In the genomic region with DNA sequence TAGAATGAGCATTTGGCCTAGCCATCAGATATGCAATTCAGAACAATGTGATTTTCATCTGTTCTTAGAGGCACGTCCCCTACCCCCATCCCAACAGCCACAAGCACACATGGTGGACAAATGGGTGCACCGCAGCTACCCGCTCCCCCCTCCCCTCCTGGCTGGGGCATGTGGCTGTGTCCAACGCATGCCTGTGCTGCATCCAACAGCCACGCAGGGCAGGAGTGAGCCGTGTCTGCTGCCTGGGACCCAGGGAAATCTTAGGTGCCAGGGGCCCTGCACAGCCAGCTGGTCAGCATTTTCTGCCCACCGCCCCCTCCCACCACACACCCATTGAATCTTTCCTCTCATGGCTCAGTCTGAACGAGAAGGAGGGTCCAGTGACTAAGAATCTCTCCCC, we compare ENCODE assay signal across 20 cellular contexts.
DNase-seq lines count a peak whose midpoint lies in the region; ATAC-seq and TF ChIP-seq lines count a peak whose summit lies in the region.
"Had no signal": no experiment of that assay in that cellular context is flagged by ENCODE, and none has a peak within 500 bp of the region (broad histone marks: within the 10 kb centered on the region; RNA-seq: fewer than 3 reads in every experiment).

No MANE protein-coding gene starts in this region.

- WGBS in esophagus muscularis mucosa = 90% methylated on average over 8 of the region's 8 CpGs
- 89 to 93% methylated on average over 8 of the region's 8 CpGs for WGBS in lung, 2 donors
- no CpG with 5 or more reads among the region's 8 CpGs for WGBS in trophoblast cell (ENCODE audit: extremely low coverage, insufficient coverage, insufficient read length)

- peak overlapping the region; percentile 68 for H2BK12ac ChIP-seq in trophoblast cell (ENCODE audit: low read length)

- no peak overlapping the region for H4K12ac ChIP-seq in trophoblast cell (ENCODE audit: low read depth, low read length)

- no peaks in the 10 kb centered on the region for H3K27me3 ChIP-seq in esophagus muscularis mucosa
- H3K27me3 ChIP-seq in lung (ENCODE audit: control insufficient read depth, insufficient read depth) = no peaks in the 10 kb centered on the region
- H3K27me3 ChIP-seq in trophoblast cell (ENCODE audit: insufficient read depth, low read length) = no peaks in the 10 kb centered on the region
- H3K27me3 ChIP-seq in H7 (ENCODE audit: control insufficient read depth, insufficient read depth, low read length) = no peaks in the 10 kb centered on the region
- H3K27me3 ChIP-seq: BE2C had no signal

- no peak overlapping the region for H3K4me3 ChIP-seq in esophagus muscularis mucosa
- no peak overlapping the region for H3K4me3 ChIP-seq in lung
- peak overlapping the region; percentile 32 for H3K4me3 ChIP-seq in trophoblast cell (ENCODE audit: low read depth, low read length)
- H3K4me3 ChIP-seq in H7 (ENCODE audit: insufficient read depth, low read depth, low read length) = no peak overlapping the region
- H3K4me3 ChIP-seq: K562 had no signal

- no peak for TF ChIP-seq CTCF in esophagus muscularis mucosa (IDR thresholded peaks at IDR 0.05)
- no peak for TF ChIP-seq CTCF in lung (IDR thresholded peaks at IDR 0.05; ENCODE audit: control extremely low read depth, extremely low read depth)

- H3K9me3 ChIP-seq in esophagus muscularis mucosa = peaks cover 0 to 9% (median 0%) of the 10 kb centered on the region in 4 donors
- H3K9me3 ChIP-seq in lung (ENCODE audit: control insufficient read depth in 2 of 2, insufficient read depth in 1 of 2, low read length in 1 of 2) = peaks cover 0 to 17% of the 10 kb centered on the region in 2 donors
- H3K9me3 ChIP-seq in trophoblast cell (ENCODE audit: insufficient read depth, low read depth, low read length) = peaks cover 8% of the 10 kb centered on the region
- H3K9me3 ChIP-seq: BE2C had no signal

- peak overlapping the region; percentile 18 for H4K91ac ChIP-seq in trophoblast cell (ENCODE audit: low read depth, low read length)

- H3K9ac ChIP-seq in trophoblast cell (ENCODE audit: low read length) = no peak overlapping the region

- H3K79me1 ChIP-seq in trophoblast cell (ENCODE audit: low read length) = peaks cover 7% of the 10 kb centered on the region

- H3K4ac ChIP-seq in trophoblast cell (ENCODE audit: low read depth, low read length) = no peak overlapping the region

- no peaks in the 10 kb centered on the region for H3K36me3 ChIP-seq in esophagus muscularis mucosa
- H3K36me3 ChIP-seq in lung (ENCODE audit: control insufficient read depth in 2 of 2, insufficient read depth in 2 of 2, low read length in 2 of 2) = no peaks in the 10 kb centered on the region
- no peaks in the 10 kb centered on the region for H3K36me3 ChIP-seq in trophoblast cell (ENCODE audit: control insufficient read depth in 1 of 2, insufficient read depth in 2 of 2, low read length in 2 of 2)
- H3K36me3 ChIP-seq in H7 (replicated peaks; ENCODE audit: control insufficient read depth, insufficient read depth, low read length) = no peaks in the 10 kb centered on the region
- H3K36me3 ChIP-seq: BE2C had no signal

- peak overlapping the region; percentile 2 for H2BK120ac ChIP-seq in trophoblast cell (ENCODE audit: insufficient read depth, low read length, poor library complexity)

- H3K27ac ChIP-seq in esophagus muscularis mucosa (replicated peaks in 1 of 4) (no peak overlapping the region), lung (ENCODE audit: low read depth in 1 of 2, low read length in 1 of 2) (no peak overlapping the region), trophoblast cell (ENCODE audit: low read depth, low read length) (no peak overlapping the region)

- no peak for TF ChIP-seq POLR2A in esophagus muscularis mucosa (IDR thresholded peaks at IDR 0.05; ENCODE audit: low read depth)

- intact Hi-C loops in esophagus muscularis mucosa (cut with DNase I) = no loop called here

- no peak overlapping the region for H2AFZ ChIP-seq in trophoblast cell (ENCODE audit: insufficient read depth, low read length, poor library complexity)

- H3K4me1 ChIP-seq in esophagus muscularis mucosa (no peaks in the 10 kb centered on the region), lung (ENCODE audit: control insufficient read depth in 2 of 2, insufficient read depth in 2 of 2, low read length in 2 of 2) (no peaks in the 10 kb centered on the region), trophoblast cell (ENCODE audit: control insufficient read depth in 1 of 2, insufficient read depth in 2 of 2, low read length in 2 of 2) (peaks cover 4 to 7% of the 10 kb centered on the region in 2 experiments)
- H3K4me1 ChIP-seq: BE2C had no signal

- H2BK5ac ChIP-seq in trophoblast cell (ENCODE audit: low read depth, low read length, poor library complexity) = peak overlapping the region; percentile 27

- peak overlapping the region; percentile 84 for H2AK5ac ChIP-seq in trophoblast cell (ENCODE audit: low read length)

- H4K8ac ChIP-seq in trophoblast cell (ENCODE audit: low read depth, low read length) = peak overlapping the region; percentile 56

- no peak for ATAC-seq in lung (ENCODE audit: insufficient read depth, low FRiP score)
- ATAC-seq in HG03025 (IDR thresholded peaks at IDR 0.05; ENCODE audit: low FRiP score, unreplicated experiment) = no peak
- ATAC-seq: K562 had no signal

- H3K4me2 ChIP-seq in trophoblast cell (ENCODE audit: low read length) = no peak overlapping the region

- peak overlapping the region; percentile 82 for H3K18ac ChIP-seq in trophoblast cell (ENCODE audit: low read length)

- H3K79me2 ChIP-seq in trophoblast cell (ENCODE audit: control insufficient read depth, insufficient read depth, low read length, poor library complexity) = no peaks in the 10 kb centered on the region

- H3K14ac ChIP-seq in trophoblast cell (ENCODE audit: low read length) = peak overlapping the region; percentile 57

- no peak for TF ChIP-seq EP300 in esophagus muscularis mucosa (IDR thresholded peaks at IDR 0.05)

- no peak overlapping the region for H3K23ac ChIP-seq in trophoblast cell (ENCODE audit: low read length)

- peak; percentile 4 for DNase-seq in AG20443 (ENCODE audit: low spot score)
- DNase-seq in esophagus muscularis mucosa (ENCODE audit: extremely low spot score) = peak; percentile 31
- peak; percentile 25 for DNase-seq in lung (ENCODE audit: low spot score)
- no peak for DNase-seq in trophoblast cell
- DNase-seq in iPS-NIHi7 (ENCODE audit: extremely low spot score) = no peak
- no peak for DNase-seq in H7
- DNase-seq: BE2C; C1 segment of cervical spinal cord; CD4-positive, CD25-positive, alpha-beta regulatory T cell; CD8-positive, alpha-beta memory T cell; COR-L47; DMS 273 treated with DMSO at 0.1 percent for 48 hours; DMS53; DND-41; EL; GOT3; HCEC 1CT; IMR-90 had no signal

Comparison
In these comparisons a context has a peak if more than half of its experiments do, and no peak if none do; other contexts are left out.
1. DNase-seq: peak in AG20443 (single experiment), esophagus muscularis mucosa (single experiment) and lung (single experiment); none in trophoblast cell (0 of 2), iPS-NIHi7 (single experiment) and H7 (single experiment).